ENCODE assay signal across 1 cellular context in the genomic region with DNA sequence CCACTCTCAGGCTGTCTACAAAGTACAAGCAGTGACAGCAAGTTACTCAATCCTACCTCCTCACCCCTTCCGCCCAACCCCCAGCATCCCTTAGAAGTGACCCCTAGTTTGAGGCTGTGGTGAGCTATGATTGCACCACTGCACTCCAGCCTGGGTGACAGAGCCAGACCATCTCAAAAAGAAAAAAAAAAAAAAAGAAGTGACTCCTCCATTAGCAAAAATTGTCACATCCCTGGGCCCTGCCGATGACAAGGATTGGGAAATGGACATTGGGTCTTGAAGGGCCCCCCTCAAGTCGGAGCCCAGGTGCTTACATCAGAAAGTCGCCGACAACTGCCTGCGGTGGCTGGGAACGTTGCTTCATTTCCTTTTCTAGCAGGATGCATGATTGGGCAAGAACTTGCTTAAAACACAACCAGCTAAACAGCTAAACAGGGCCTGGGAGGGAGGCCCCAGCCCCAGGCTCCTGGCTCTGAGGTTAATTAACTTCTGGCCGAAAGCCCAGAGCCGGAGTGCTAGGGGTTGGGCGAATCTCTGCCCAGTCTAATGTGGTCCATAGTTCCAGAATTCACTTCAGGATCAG.
TF ChIP-seq lines count a peak whose summit lies in the region.

No MANE protein-coding gene starts in this region.

TF ChIP-seq in HepG2, 621 proteins besides CTCF, POLR2A, EP300 and RAD21 (continued from another document and continues in another):
- TF ChIP-seq BRF2 (CRISPR knock-in tag; IDR thresholded peaks at IDR 0.05) (no peak), BRD4 (CRISPR knock-in tag; IDR thresholded peaks at IDR 0.05) (no peak), ZFP62 (CRISPR knock-in tag; IDR thresholded peaks at IDR 0.05) (no peak), ZNF264 (CRISPR knock-in tag; IDR thresholded peaks at IDR 0.05) (0 out of 2 replicates have a peak, but pooled peaks have one; percentile 37), CEBPB (IDR thresholded peaks at IDR 0.05; ENCODE audit: borderline replicate concordance, low read depth, low read length) (peak; percentile 98), CERS6 (CRISPR knock-in tag; IDR thresholded peaks at IDR 0.05) (no peak), RARG (CRISPR knock-in tag; IDR thresholded peaks at IDR 0.05; ENCODE audit: low read depth) (no peak), U2AF2 (IDR thresholded peaks at IDR 0.05; ENCODE audit: low read depth, low read length) (no peak), KLF6 (CRISPR knock-in tag; IDR thresholded peaks at IDR 0.05) (peak; percentile 72; the same call in 1 of the 2 replicates), ZFP1 (CRISPR knock-in tag; IDR thresholded peaks at IDR 0.05) (peak; percentile 62; the same call in 1 of the 2 replicates), MAFK (conservative IDR thresholded peaks at IDR 0.05 in 1 of 2, IDR thresholded peaks at IDR 0.05 in 1 of 2; ENCODE audit: low read length in 2 of 2) (no peak), ZFP37 (CRISPR knock-in tag; IDR thresholded peaks at IDR 0.05; ENCODE audit: borderline replicate concordance) (no peak), SOX5 (CRISPR knock-in tag; IDR thresholded peaks at IDR 0.05; ENCODE audit: borderline replicate concordance) (peak; percentile 71), ZNF552 (CRISPR knock-in tag; IDR thresholded peaks at IDR 0.05; ENCODE audit: borderline replicate concordance) (no peak), AGO1 (IDR thresholded peaks at IDR 0.05; ENCODE audit: low read depth, low read length, poor library complexity, severe bottlenecking) (no peak), EEA1 (CRISPR knock-in tag; IDR thresholded peaks at IDR 0.05; ENCODE audit: borderline replicate concordance) (no peak), PCBP2 (optimal IDR thresholded peaks at IDR 0.05; ENCODE audit: low read depth, low read length, poor library complexity, severe bottlenecking) (no peak), ZNF776 (CRISPR knock-in tag; IDR thresholded peaks at IDR 0.05) (no peak), SMAD3 (CRISPR knock-in tag; IDR thresholded peaks at IDR 0.05) (0 out of 2 replicates have a peak, but pooled peaks have one; percentile 56), FOXA3 (CRISPR knock-in tag; IDR thresholded peaks at IDR 0.05) (peak; percentile 59), ZNF598 (CRISPR knock-in tag; IDR thresholded peaks at IDR 0.05; ENCODE audit: borderline replicate concordance) (no peak), CC2D1A (CRISPR knock-in tag; IDR thresholded peaks at IDR 0.05) (no peak), TAF1 (CRISPR knock-in tag; IDR thresholded peaks at IDR 0.05) (no peak), ZNF572 (CRISPR knock-in tag; IDR thresholded peaks at IDR 0.05) (no peak), GPN1 (CRISPR knock-in tag; IDR thresholded peaks at IDR 0.05; ENCODE audit: borderline replicate concordance) (no peak), E2F1 (CRISPR knock-in tag; IDR thresholded peaks at IDR 0.05) (no peak), SNAPC5 (CRISPR knock-in tag; IDR thresholded peaks at IDR 0.05; ENCODE audit: borderline replicate concordance) (no peak), CREB3 (CRISPR knock-in tag; IDR thresholded peaks at IDR 0.05) (no peak), BORCS8-MEF2B (CRISPR knock-in tag; IDR thresholded peaks at IDR 0.05) (no peak), ADNP (CRISPR knock-in tag; IDR thresholded peaks at IDR 0.05) (no peak), NFE2L2 (IDR thresholded peaks at IDR 0.05; ENCODE audit: low read length) (no peak), NR2F1 (CRISPR knock-in tag; IDR thresholded peaks at IDR 0.05) (no peak), HHEX (CRISPR knock-in tag; IDR thresholded peaks at IDR 0.05) (no peak), XBP1 (CRISPR knock-in tag; IDR thresholded peaks at IDR 0.05) (no peak), ZBTB7A (CRISPR knock-in tag; IDR thresholded peaks at IDR 0.05) (no peak), PHF21A (CRISPR knock-in tag; IDR thresholded peaks at IDR 0.05) (peak; percentile 84), EZH2 (conservative IDR thresholded peaks at IDR 0.05; ENCODE audit: low read depth, low read length) (no peak)
- TF ChIP-seq, protein P1, sequence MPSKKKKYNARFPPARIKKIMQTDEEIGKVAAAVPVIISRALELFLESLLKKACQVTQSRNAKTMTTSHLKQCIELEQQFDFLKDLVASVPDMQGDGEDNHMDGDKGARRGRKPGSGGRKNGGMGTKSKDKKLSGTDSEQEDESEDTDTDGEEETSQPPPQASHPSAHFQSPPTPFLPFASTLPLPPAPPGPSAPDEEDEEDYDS (CRISPR knock-in tag; IDR thresholded peaks at IDR 0.05), result peak; percentile 34; the same call in 1 of the 2 replicates
- TF ChIP-seq, protein P2, sequence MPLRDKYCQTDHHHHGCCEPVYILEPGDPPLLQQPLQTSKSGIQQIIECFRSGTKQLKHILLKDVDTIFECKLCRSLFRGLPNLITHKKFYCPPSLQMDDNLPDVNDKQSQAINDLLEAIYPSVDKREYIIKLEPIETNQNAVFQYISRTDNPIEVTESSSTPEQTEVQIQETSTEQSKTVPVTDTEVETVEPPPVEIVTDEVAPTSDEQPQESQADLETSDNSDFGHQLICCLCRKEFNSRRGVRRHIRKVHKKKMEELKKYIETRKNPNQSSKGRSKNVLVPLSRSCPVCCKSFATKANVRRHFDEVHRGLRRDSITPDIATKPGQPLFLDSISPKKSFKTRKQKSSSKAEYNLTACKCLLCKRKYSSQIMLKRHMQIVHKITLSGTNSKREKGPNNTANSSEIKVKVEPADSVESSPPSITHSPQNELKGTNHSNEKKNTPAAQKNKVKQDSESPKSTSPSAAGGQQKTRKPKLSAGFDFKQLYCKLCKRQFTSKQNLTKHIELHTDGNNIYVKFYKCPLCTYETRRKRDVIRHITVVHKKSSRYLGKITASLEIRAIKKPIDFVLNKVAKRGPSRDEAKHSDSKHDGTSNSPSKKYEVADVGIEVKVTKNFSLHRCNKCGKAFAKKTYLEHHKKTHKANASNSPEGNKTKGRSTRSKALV (CRISPR knock-in tag; IDR thresholded peaks at IDR 0.05), result peak; percentile 49; the same call in 1 of the 2 replicates
- TF ChIP-seq, protein P3, sequence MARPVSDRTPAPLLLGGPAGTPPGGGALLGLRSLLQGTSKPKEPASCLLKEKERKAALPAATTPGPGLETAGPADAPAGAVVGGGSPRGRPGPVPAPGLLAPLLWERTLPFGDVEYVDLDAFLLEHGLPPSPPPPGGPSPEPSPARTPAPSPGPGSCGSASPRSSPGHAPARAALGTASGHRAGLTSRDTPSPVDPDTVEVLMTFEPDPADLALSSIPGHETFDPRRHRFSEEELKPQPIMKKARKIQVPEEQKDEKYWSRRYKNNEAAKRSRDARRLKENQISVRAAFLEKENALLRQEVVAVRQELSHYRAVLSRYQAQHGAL (CRISPR knock-in tag; IDR thresholded peaks at IDR 0.05; ENCODE audit: not compliant biosample characterization), result no peak
- TF ChIP-seq, protein P4, sequence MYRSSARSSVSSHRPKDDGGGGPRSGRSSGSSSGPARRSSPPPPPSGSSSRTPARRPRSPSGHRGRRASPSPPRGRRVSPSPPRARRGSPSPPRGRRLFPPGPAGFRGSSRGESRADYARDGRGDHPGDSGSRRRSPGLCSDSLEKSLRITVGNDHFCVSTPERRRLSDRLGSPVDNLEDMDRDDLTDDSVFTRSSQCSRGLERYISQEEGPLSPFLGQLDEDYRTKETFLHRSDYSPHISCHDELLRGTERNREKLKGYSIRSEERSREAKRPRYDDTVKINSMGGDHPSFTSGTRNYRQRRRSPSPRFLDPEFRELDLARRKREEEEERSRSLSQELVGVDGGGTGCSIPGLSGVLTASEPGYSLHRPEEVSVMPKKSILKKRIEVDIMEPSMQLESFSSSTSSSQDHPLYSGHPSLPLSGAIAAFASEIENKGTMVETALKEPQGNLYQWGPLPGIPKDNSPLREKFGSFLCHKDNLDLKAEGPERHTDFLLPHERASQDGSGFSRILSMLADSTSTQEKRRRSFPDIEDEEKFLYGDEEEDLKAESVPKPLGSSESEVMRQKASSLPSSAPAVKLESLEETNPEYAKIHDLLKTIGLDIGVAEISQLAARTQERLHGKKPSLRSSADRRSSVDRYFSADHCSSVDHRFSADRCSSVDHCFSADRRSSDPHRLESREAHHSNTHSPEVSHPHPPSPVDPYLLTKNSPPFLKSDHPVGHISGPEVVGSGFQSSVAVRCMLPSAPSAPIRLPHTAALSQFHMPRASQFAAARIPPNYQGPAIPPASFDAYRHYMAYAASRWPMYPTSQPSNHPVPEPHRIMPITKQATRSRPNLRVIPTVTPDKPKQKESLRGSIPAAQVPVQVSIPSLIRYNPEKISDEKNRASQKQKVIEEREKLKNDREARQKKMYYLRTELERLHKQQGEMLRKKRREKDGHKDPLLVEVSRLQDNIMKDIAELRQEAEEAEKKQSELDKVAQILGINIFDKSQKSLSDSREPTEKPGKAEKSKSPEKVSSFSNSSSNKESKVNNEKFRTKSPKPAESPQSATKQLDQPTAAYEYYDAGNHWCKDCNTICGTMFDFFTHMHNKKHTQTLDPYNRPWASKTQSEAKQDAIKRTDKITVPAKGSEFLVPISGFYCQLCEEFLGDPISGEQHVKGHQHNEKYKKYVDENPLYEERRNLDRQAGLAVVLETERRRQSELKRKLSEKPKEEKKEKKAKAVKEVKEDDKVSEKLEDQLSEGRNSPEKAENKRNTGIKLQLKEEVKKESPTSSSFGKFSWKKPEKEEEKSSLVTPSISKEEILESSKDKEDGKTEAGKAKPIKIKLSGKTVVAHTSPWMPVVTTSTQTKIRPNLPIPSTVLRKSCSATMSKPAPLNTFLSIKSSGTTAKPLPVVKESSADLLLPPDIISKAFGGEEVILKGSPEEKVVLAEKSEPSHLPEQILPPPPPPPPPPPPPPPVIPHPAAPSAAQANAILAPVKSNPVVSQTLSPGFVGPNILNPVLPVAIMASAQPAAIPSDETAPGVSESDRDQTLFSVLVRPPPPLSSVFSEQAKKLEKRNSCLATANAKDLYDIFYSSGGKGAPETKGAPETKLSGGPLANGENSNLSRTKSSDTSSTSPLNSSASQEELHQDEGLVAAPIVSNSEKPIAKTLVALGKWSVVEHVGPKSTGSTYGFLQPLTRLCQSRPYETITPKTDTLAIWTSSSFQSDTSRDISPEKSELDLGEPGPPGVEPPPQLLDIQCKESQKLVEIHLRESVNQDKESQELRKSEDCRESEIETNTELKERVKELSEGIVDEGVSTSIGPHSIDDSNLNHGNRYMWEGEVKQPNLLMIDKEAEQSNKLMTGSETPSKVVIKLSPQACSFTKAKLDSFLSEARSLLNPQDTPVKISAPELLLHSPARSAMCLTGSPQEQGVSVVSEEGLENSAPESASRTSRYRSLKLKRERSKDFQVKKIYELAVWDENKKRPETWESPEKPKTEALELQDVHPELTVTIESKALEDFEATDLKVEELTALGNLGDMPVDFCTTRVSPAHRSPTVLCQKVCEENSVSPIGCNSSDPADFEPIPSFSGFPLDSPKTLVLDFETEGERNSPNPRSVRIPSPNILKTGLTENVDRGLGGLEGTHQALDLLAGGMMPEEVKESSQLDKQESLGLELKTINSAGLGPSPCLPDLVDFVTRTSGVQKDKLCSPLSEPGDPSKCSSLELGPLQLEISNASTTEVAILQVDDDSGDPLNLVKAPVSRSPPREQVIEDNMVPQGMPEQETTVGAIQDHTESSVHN (CRISPR knock-in tag; IDR thresholded peaks at IDR 0.05), result no peak
